Comparison of ENCODE assay signal across 1 cellular context in the genomic region with DNA sequence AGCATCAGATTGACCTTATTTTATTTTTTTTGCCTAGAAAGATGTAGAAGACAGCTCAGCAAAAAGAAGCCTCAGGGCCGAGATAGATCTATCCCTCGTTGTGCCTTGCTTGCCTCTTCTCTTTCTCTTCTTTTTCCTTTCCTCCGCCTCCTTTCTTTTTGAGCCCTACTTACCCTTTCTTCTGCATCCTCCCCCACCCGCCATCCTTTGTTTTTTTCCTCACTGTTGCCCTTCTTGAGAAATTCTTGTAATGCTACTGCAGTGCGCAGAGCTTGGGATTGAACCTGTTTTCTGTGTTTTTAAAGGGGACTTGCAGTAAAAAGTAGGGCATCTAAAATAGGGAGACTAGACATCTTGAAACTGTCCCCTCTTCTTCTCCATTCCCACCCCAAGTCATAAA.
TF ChIP-seq lines count a peak whose summit lies in the region.

No MANE protein-coding gene starts in this region.

TF ChIP-seq in IMR-90, 13 proteins besides CTCF, POLR2A, EP300 and RAD21 (continued from another document):
- TF ChIP-seq MXI1 (IDR thresholded peaks at IDR 0.05; ENCODE audit: borderline replicate concordance, low read depth, low read length), result no peak
- no peak for TF ChIP-seq RCOR1 (IDR thresholded peaks at IDR 0.05; ENCODE audit: insufficient replicate concordance, low read length)
- TF ChIP-seq MAFK (IDR thresholded peaks at IDR 0.05; ENCODE audit: low read depth, low read length), result no peak
